Comparison of ENCODE assay signal across 31 cellular contexts in genomic region chr2:231699006-231699405, GRCh38. TPM values are rescaled to one million over a fixed set of nuclear protein-coding genes. Genes with fewer than 3 reads are reported as not detected.
A peak's percentile ranks its signal among the peaks of the same experiment; 100 is the strongest.
DNase-seq lines count a peak whose midpoint lies in the region; ATAC-seq and TF ChIP-seq lines count a peak whose summit lies in the region.
"Had no signal": no experiment of that assay in that cellular context is flagged by ENCODE, and none has a peak within 500 bp of the region (broad histone marks: within the 10 kb centered on the region; RNA-seq: fewer than 3 reads in every experiment).

No MANE protein-coding gene starts in this region.

- no peak for TF ChIP-seq RAD21 in IMR-90 (IDR thresholded peaks at IDR 0.05; ENCODE audit: low read length)

- H2BK5ac ChIP-seq in IMR-90 (ENCODE audit: low read depth, low read length, poor library complexity, severe bottlenecking), result no peak overlapping the region

- POLR2A ChIA-PET in IMR-90 (lab: Charles Lee; ENCODE audit: unreplicated experiment), result no interaction called here

- H3K9me3 Mint-ChIP-seq in T-helper 2 cell treated with Interferon-gamma antibody and Interleukin-4, amounts not matched to agents 5 μg/mL and 100 μg/mL, for 36 hours, result no peaks in the 10 kb centered on the region
- H3K9me3 Mint-ChIP-seq: central memory CD8-positive, alpha-beta T cell; endodermal cell; immature natural killer cell had no signal

- H4K8ac ChIP-seq in IMR-90 (ENCODE audit: low read depth in 2 of 2, low read length in 2 of 2), result no peak overlapping the region

- H3K27me3 ChIP-seq in IMR-90 (ENCODE audit: control insufficient read depth, insufficient read depth, low read length), result no peaks in the 10 kb centered on the region
- H3K27me3 ChIP-seq in gastrocnemius medialis, result no peaks in the 10 kb centered on the region
- H3K27me3 ChIP-seq: BLaER1, MG63, transverse colon had no signal

- peaks cover 2% of the 10 kb centered on the region for H3K36me3 Mint-ChIP-seq in T-helper 2 cell treated with Interferon-gamma antibody and Interleukin-4, amounts not matched to agents 5 μg/mL and 100 μg/mL, for 36 hours (ENCODE audit: low read depth)
- H3K36me3 Mint-ChIP-seq: activated naive CD8-positive, alpha-beta T cell; immature natural killer cell had no signal

- H3K4me3 Mint-ChIP-seq in T-helper 2 cell treated with Interferon-gamma antibody and Interleukin-4, amounts not matched to agents 5 μg/mL and 100 μg/mL, for 36 hours, result no peak overlapping the region
- H3K4me3 Mint-ChIP-seq: activated naive CD8-positive, alpha-beta T cell; central memory CD8-positive, alpha-beta T cell; endodermal cell; immature natural killer cell had no signal

- no peak overlapping the region for H3K23ac ChIP-seq in IMR-90 (ENCODE audit: low read depth, low read length)

- no peak overlapping the region for H3K56ac ChIP-seq in IMR-90 (ENCODE audit: extremely low read depth, insufficient read depth, low read length)

- 0% methylated on average over 2 of the region's 9 CpGs; no CpG with 5 or more reads in 1 of the 2 experiments for WGBS in IMR-90 (ENCODE audit: extremely low coverage in 2 of 2, insufficient read length in 1 of 2), 2 experiments

- no peak overlapping the region for H2BK20ac ChIP-seq in IMR-90 (ENCODE audit: low read depth, low read length)

- no peak overlapping the region for H3K4ac ChIP-seq in IMR-90 (ENCODE audit: low read depth, low read length)

- no peak overlapping the region for H3K4me3 ChIP-seq in IMR-90 (ENCODE audit: insufficient read depth, low read depth, low read length)
- no peak overlapping the region for H3K4me3 ChIP-seq in astrocyte of the spinal cord (ENCODE audit: low read depth, low read length)
- no peak overlapping the region for H3K4me3 ChIP-seq in gastrocnemius medialis
- H3K4me3 ChIP-seq: BLaER1, HAP-1, MG63, transverse colon had no signal

- dilution Hi-C loops in IMR-90 (cut with HindIII; ENCODE audit: low sequenced_read_pairs, unreplicated experiment), result no loop called here

- H3K9me3 ChIP-seq in IMR-90 (ENCODE audit: control insufficient read depth, insufficient read depth, low read length), result no peaks in the 10 kb centered on the region
- H3K9me3 ChIP-seq in gastrocnemius medialis, result no peaks in the 10 kb centered on the region
- H3K9me3 ChIP-seq: BLaER1, HAP-1, MG63, transverse colon had no signal

- CTCF ChIA-PET in IMR-90 (lab: Yijun Ruan, JAX), result interaction anchor here (0.6 kb wide), 1 partner anchor 16 kb away, joined by 3 read pairs; no protein-coding TSS in a partner anchor

- no peak overlapping the region for H2AK5ac ChIP-seq in IMR-90 (ENCODE audit: low read depth, low read length)

- intact Hi-C loops in IMR-90 (cut with micrococcal nuclease), result no loop called here
- intact Hi-C loops in left cardiac atrium (cut with DNase I), result no loop called here
- intact Hi-C loops in gastrocnemius medialis (cut with DNase I; ENCODE audit: low total_unique reads), result no loop called here

- H3K4me1 ChIP-seq in IMR-90 (ENCODE audit: control insufficient read depth, insufficient read depth, low read length) (peaks cover 12% of the 10 kb centered on the region), gastrocnemius medialis (peaks cover 6 to 8% of the 10 kb centered on the region in 2 donors)
- H3K4me1 ChIP-seq: HAP-1, transverse colon had no signal

- no peak overlapping the region for H2BK15ac ChIP-seq in IMR-90 (ENCODE audit: low read depth, low read length)

- H3K4me1 Mint-ChIP-seq in T-helper 2 cell treated with Interferon-gamma antibody and Interleukin-4, amounts not matched to agents 5 μg/mL and 100 μg/mL, for 36 hours (ENCODE audit: low read depth), result no peaks in the 10 kb centered on the region
- H3K4me1 Mint-ChIP-seq: central memory CD8-positive, alpha-beta T cell had no signal

- H3K14ac ChIP-seq in IMR-90 (replicated peaks; ENCODE audit: low read depth, low read length), result no peak overlapping the region

- H3K27ac ChIP-seq in IMR-90 (ENCODE audit: insufficient read depth, low read length) (no peak overlapping the region), gastrocnemius medialis (no peak overlapping the region)
- H3K27ac ChIP-seq: BLaER1, transverse colon, VCaP had no signal

- no peak; the same call in 1 of the 2 replicates for ATAC-seq in IMR-90 (ENCODE audit: low read depth)
- ATAC-seq in left cardiac atrium, result peak; percentile 58 to 84
- ATAC-seq in gastrocnemius medialis, result peak; percentile 24 to 37
- ATAC-seq in GM19467 (IDR thresholded peaks at IDR 0.05; ENCODE audit: unreplicated experiment), result no peak

- no peak overlapping the region for H2AK9ac ChIP-seq in IMR-90 (replicated peaks; ENCODE audit: low read depth, low read length, poor library complexity)

- H3K79me1 ChIP-seq in IMR-90 (ENCODE audit: low read depth in 1 of 2, low read length in 2 of 2), result no peaks in the 10 kb centered on the region

- TF ChIP-seq CTCF in IMR-90 (conservative IDR thresholded peaks at IDR 0.05; ENCODE audit: low read depth, low read length) (no peak), astrocyte of the spinal cord (IDR thresholded peaks at IDR 0.05; ENCODE audit: low read depth, low read length) (no peak), gastrocnemius medialis (IDR thresholded peaks at IDR 0.05 in 4 of 5, conservative IDR thresholded peaks at IDR 0.05 in 1 of 5) (no peak)

- H3K27me3 Mint-ChIP-seq in T-helper 2 cell treated with Interferon-gamma antibody and Interleukin-4, amounts not matched to agents 5 μg/mL and 100 μg/mL, for 36 hours (ENCODE audit: low read depth), result no peaks in the 10 kb centered on the region
- H3K27me3 Mint-ChIP-seq: activated naive CD8-positive, alpha-beta T cell; central memory CD8-positive, alpha-beta T cell had no signal

- no peak overlapping the region for H2BK120ac ChIP-seq in IMR-90 (ENCODE audit: low read depth, low read length)

- BruUV-seq in IMR-90 (replicated peaks; lab: Mats Ljungman, UMichigan), result no TSS peak

- no peak overlapping the region for H2AFZ ChIP-seq in IMR-90 (replicated peaks; ENCODE audit: low read length, poor library complexity)

- H4K91ac ChIP-seq in IMR-90 (ENCODE audit: insufficient read depth, low read depth, low read length), result no peak overlapping the region

- H3K9me1 ChIP-seq in IMR-90 (ENCODE audit: insufficient read depth, low read length), result no peaks in the 10 kb centered on the region; the same call in 1 of the 2 replicates

- no peak overlapping the region for H3K9ac ChIP-seq in IMR-90 (ENCODE audit: low read depth, low read length)
- H3K9ac ChIP-seq: BLaER1 had no signal

- no peaks in the 10 kb centered on the region for H4K20me1 ChIP-seq in IMR-90 (ENCODE audit: insufficient read depth, low read length)
- H4K20me1 ChIP-seq: BLaER1 had no signal

- no peak overlapping the region for H3K27ac Mint-ChIP-seq in T-helper 2 cell treated with Interferon-gamma antibody and Interleukin-4, amounts not matched to agents 5 μg/mL and 100 μg/mL, for 36 hours
- H3K27ac Mint-ChIP-seq: activated naive CD8-positive, alpha-beta T cell; endodermal cell; immature natural killer cell had no signal

- H3K4me2 ChIP-seq in IMR-90 (ENCODE audit: low read depth, low read length), result no peak overlapping the region
- H3K4me2 ChIP-seq: BLaER1 had no signal

- H3K18ac ChIP-seq in IMR-90 (ENCODE audit: low read depth, low read length), result no peak overlapping the region

- H3K36me3 ChIP-seq in IMR-90 (ENCODE audit: control insufficient read depth, insufficient read depth, low read length) (no peaks in the 10 kb centered on the region), gastrocnemius medialis (no peaks in the 10 kb centered on the region)
- H3K36me3 ChIP-seq: BLaER1, HAP-1, MG63, transverse colon had no signal

- peak; percentile 37 for DNase-seq in IMR-90
- DNase-seq in astrocyte of the spinal cord (ENCODE audit: low read depth, low spot score), result peak; percentile 45
- DNase-seq in left cardiac atrium, result no peak
- DNase-seq in gastrocnemius medialis, result peak in 1 of 2 donors; percentile 43
- DNase-seq in T-helper 2 cell treated with Interferon-gamma antibody and Interleukin-4, amounts not matched to agents 5 μg/mL and 100 μg/mL, for 36 hours (ENCODE audit: low spot score), result no peak
- no peak for DNase-seq in SW 1271 (lab: John Stamatoyannopoulos, UW)
- no peak for DNase-seq in activated CD4-positive, CD25-positive, alpha-beta regulatory T cell (lab: John Stamatoyannopoulos, UW)
- DNase-seq: ACHN; activated CD4-positive, alpha-beta T cell treated with anti-CD3 and anti-CD28 coated beads for 4 hours; activated effector memory CD4-positive, alpha-beta T cell treated with Interleukin-2 at 50 U/mL for 16 hours; activated T-cell treated with anti-CD3 and anti-CD28 coated beads, Interleukin-2, amount 50 U/mL, for 1 hour; aorta; dermis blood vessel endothelial cell; DMS 273 treated with DMSO at 0.1 percent for 48 hours; endodermal cell; immature natural killer cell; KG1; MG63; NCI-H1417; NCI-H2029; NCI-H69; SIG-M5; stimulated activated CD4-positive, alpha-beta T cell treated with anti-CD3 and anti-CD28 coated beads, Interleukin-4, amount 100 ng/mL, for 24 hours; T1000; transverse colon had no signal

- H4K5ac ChIP-seq in IMR-90 (ENCODE audit: low read depth, low read length), result no peak overlapping the region

- no peak for TF ChIP-seq POLR2A in IMR-90 (IDR thresholded peaks at IDR 0.05; ENCODE audit: low read depth, low read length)
- no peak for TF ChIP-seq POLR2A in gastrocnemius medialis (IDR thresholded peaks at IDR 0.05)

- in situ Hi-C loops in IMR-90 (cut with MboI; ENCODE audit: low sequenced_read_pairs) (no loop called here), astrocyte of the spinal cord (cut with HindIII; ENCODE audit: low sequenced_read_pairs) (no loop called here), gastrocnemius medialis (cut with MboI; ENCODE audit: low sequenced_read_pairs in 4 of 4) (no loop called here)

TF ChIP-seq in IMR-90, 13 proteins besides CTCF, POLR2A, EP300 and RAD21 (continues in another document):
- no peak for TF ChIP-seq CEBPB (IDR thresholded peaks at IDR 0.05; ENCODE audit: low read depth, low read length)
- TF ChIP-seq FOS (IDR thresholded peaks at IDR 0.05; ENCODE audit: low read depth, low read length), result no peak
- TF ChIP-seq NFE2L2 (IDR thresholded peaks at IDR 0.05; ENCODE audit: low read depth, low read length), result no peak
- no peak for TF ChIP-seq RCOR1 (IDR thresholded peaks at IDR 0.05; ENCODE audit: insufficient replicate concordance, low read length)
- no peak for TF ChIP-seq CHD1 (IDR thresholded peaks at IDR 0.05; ENCODE audit: low read depth, low read length)
- TF ChIP-seq SMC3 (IDR thresholded peaks at IDR 0.05; ENCODE audit: low read depth, low read length), result no peak
- TF ChIP-seq BHLHE40 (IDR thresholded peaks at IDR 0.05; ENCODE audit: low read depth, low read length), result no peak

RNA-seq across cellular contexts. Expression of gene PTMA, which starts 9.3 kb away (rescaled TPM):
- total RNA-seq in IMR-90 (2012; rRNA removed) (380 and 776 TPM in 2 replicates), left cardiac atrium (100 to 1,000 TPM; 343 to 402 TPM), gastrocnemius medialis (100 to 1,000 TPM; 121 to 177 (median 174) TPM)
- polyA plus RNA-seq in IMR-90 (2012; rRNA removed), result 647 and 742 TPM in 2 replicates
- 585 and 1,669 TPM in 2 replicates for polyA plus RNA-seq in IMR-90 (2012; cell fraction: cytosol; rRNA removed)
- polyA plus RNA-seq in IMR-90 (2012; cell fraction: nucleus; rRNA removed; ENCODE audit: low replicate concordance), result 208 and 388 TPM in 2 replicates

Comparison
In these comparisons a context has a peak if more than half of its experiments do, and no peak if none do; other contexts are left out.
1. ATAC-seq: peak in left cardiac atrium (2 of 2) and gastrocnemius medialis (2 of 2); none in IMR-90 (single experiment) and GM19467 (single experiment).
2. DNase-seq: peak in IMR-90 (single experiment) and astrocyte of the spinal cord (single experiment); none in left cardiac atrium (single experiment), T-helper 2 cell treated with Interferon-gamma antibody and Interleukin-4, amounts not matched to agents 5 μg/mL and 100 μg/mL, for 36 hours (single experiment), SW 1271 (0 of 2) and activated CD4-positive, CD25-positive, alpha-beta regulatory T cell (0 of 4).